24 cellular contexts compared by ENCODE assay signal in genomic region chr2:130949954-130950353, GRCh38.
"Had no signal": no experiment of that assay in that cellular context is flagged by ENCODE, and none has a peak within 500 bp of the region (broad histone marks: within the 10 kb centered on the region; RNA-seq: fewer than 3 reads in every experiment).

No MANE protein-coding gene starts in this region.

- H3K9me3 ChIP-seq: right lobe of liver had no signal

- H3K4me3 Mint-ChIP-seq: activated CD4-positive, alpha-beta memory T cell treated with anti-CD3 and anti-CD28 coated beads for 36 hours; activated CD4-positive, alpha-beta T cell treated with anti-CD3 and anti-CD28 coated beads, Interleukin-2, amount 10 ng/mL, durations not matched to agents 24 days and 14 days; activated naive CD4-positive, alpha-beta T cell treated with anti-CD3 and anti-CD28 coated beads, Interleukin-2, amount 10 ng/mL, durations not matched to agents 7 days and 5 days; activated T-helper 1 cell treated with anti-CD3 and anti-CD28 coated beads, Interleukin-12 subunit alpha, Interleukin-12 subunit beta, Interleukin-2, Interleukin-4 antibody, amounts not matched to agents 30 ng/mL and 10 ng/mL and 1 ng/mL, durations not matched to agents 14 hours and 24 hours and 36 hours; brain; natural killer cell treated with Interleukin-12 subunit alpha and Interleukin-12 subunit beta and Interleukin-15 and Interleukin-18, amount 100 ng/mL, for 72 hours; T-helper 1 cell treated with Interleukin-12 subunit alpha and Interleukin-12 subunit beta and Interleukin-4 antibody, amounts not matched to agents 30 μg/mL and 1 μg/mL, for 36 hours had no signal

- H3K4me3 ChIP-seq: ascending aorta, esophagus muscularis mucosa, heart right ventricle, left lung, lower lobe of right lung, right lobe of liver, transverse colon had no signal

- DNase-seq: activated CD4-positive, alpha-beta memory T cell treated with anti-CD3 and anti-CD28 coated beads for 36 hours; activated CD4-positive, alpha-beta T cell treated with anti-CD3 and anti-CD28 coated beads, Interleukin-2, amount 10 ng/mL, durations not matched to agents 24 days and 14 days; activated CD8-positive, alpha-beta memory T cell treated with anti-CD3 and anti-CD28 coated beads, Interleukin-2, amount 50 U/mL, for 4 hours; activated gamma-delta T cell; activated naive CD4-positive, alpha-beta T cell treated with anti-CD3 and anti-CD28 coated beads, Interleukin-2, amount 10 ng/mL, durations not matched to agents 7 days and 5 days; activated naive CD8-positive, alpha-beta T cell treated with anti-CD3 and anti-CD28 coated beads, Interleukin-2, amount 10 ng/mL, durations not matched to agents 7 days and 5 days; activated T-cell treated with anti-CD3 and anti-CD28 coated beads, Interleukin-2, amount 50 U/mL, for 1 hour; foreskin melanocyte; heart right ventricle; left lung; lower lobe of right lung; mesendoderm; right lobe of liver; stimulated activated CD4-positive, alpha-beta T cell treated with anti-CD3 and anti-CD28 coated beads, Interleukin-2, amount 100 ng/mL, for 48 hours; stimulated activated naive CD4-positive, alpha-beta T cell treated with Interleukin-2 at 50 U/mL for 16 hours; T-helper 9 cell; transverse colon had no signal

- H3K27ac ChIP-seq: ascending aorta, esophagus muscularis mucosa, heart right ventricle, left lung, lower lobe of right lung, right lobe of liver, transverse colon, VCaP had no signal

- H3K4me1 ChIP-seq: ascending aorta, esophagus muscularis mucosa, heart right ventricle, left lung, lower lobe of right lung, right lobe of liver, transverse colon had no signal

- H3K27ac Mint-ChIP-seq: activated CD4-positive, alpha-beta memory T cell treated with anti-CD3 and anti-CD28 coated beads for 36 hours; activated CD4-positive, alpha-beta T cell treated with anti-CD3 and anti-CD28 coated beads, Interleukin-2, amount 10 ng/mL, durations not matched to agents 24 days and 14 days; activated naive CD4-positive, alpha-beta T cell treated with anti-CD3 and anti-CD28 coated beads, Interleukin-2, amount 10 ng/mL, durations not matched to agents 7 days and 5 days; activated T-helper 1 cell treated with anti-CD3 and anti-CD28 coated beads, Interleukin-12 subunit alpha, Interleukin-12 subunit beta, Interleukin-2, Interleukin-4 antibody, amounts not matched to agents 30 ng/mL and 10 ng/mL and 1 ng/mL, durations not matched to agents 14 hours and 24 hours and 36 hours; brain; natural killer cell treated with Interleukin-12 subunit alpha and Interleukin-12 subunit beta and Interleukin-15 and Interleukin-18, amount 100 ng/mL, for 72 hours; T-helper 1 cell treated with Interleukin-12 subunit alpha and Interleukin-12 subunit beta and Interleukin-4 antibody, amounts not matched to agents 30 μg/mL and 1 μg/mL, for 36 hours had no signal

- H3K27me3 ChIP-seq: ascending aorta, esophagus muscularis mucosa, left lung, right lobe of liver had no signal

- H3K36me3 Mint-ChIP-seq: activated naive CD4-positive, alpha-beta T cell treated with anti-CD3 and anti-CD28 coated beads, Interleukin-2, amount 10 ng/mL, durations not matched to agents 7 days and 5 days had no signal

- H3K36me3 ChIP-seq: ascending aorta, esophagus muscularis mucosa, heart right ventricle, left lung, lower lobe of right lung, right lobe of liver, transverse colon had no signal

- ATAC-seq: heart right ventricle, left lung, lower lobe of right lung, right lobe of liver had no signal

- H3K4me1 Mint-ChIP-seq: activated naive CD4-positive, alpha-beta T cell treated with anti-CD3 and anti-CD28 coated beads, Interleukin-2, amount 10 ng/mL, durations not matched to agents 7 days and 5 days; brain had no signal
